10 cellular contexts compared by ENCODE assay signal in the genomic region with DNA sequence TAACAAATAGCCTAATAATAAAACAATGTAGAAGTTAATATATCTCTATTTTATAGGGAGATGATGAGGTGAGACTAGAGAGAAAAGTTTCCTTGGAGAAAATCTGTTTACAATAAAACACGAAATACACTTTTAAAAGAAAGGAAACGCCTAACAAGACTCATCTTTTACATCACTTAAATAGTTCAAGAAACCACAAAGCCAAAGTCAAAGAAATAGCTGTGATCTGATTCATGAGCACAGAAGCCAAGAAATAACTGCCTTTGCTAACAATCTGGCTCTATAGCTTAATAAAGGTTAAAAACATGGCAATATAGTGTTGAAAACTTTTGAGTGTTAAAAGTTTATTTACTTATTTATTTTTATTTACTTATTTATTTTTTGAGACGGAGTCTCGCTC.
DNase-seq lines count a peak whose midpoint lies in the region; ATAC-seq, FAIRE-seq and TF ChIP-seq lines count a peak whose summit lies in the region.
"Had no signal": no experiment of that assay in that cellular context is flagged by ENCODE, and none has a peak within 500 bp of the region (broad histone marks: within the 10 kb centered on the region; RNA-seq: fewer than 3 reads in every experiment).

No MANE protein-coding gene starts in this region.

- H3K4me3 ChIP-seq in A549 (peak overlapping the region; percentile 39; the same call in 2 of the 3 replicates), HCT116 (replicated peaks in 1 of 2; ENCODE audit: low read depth in 1 of 2, low read length in 2 of 2) (peak overlapping the region in 1 of 2 experiments; percentile 56; a peak in 1 of 4 replicates), ascending aorta (peak overlapping the region; percentile 15 to 52)
- H3K4me3 ChIP-seq: neural progenitor cell, testis had no signal

- no peaks in the 10 kb centered on the region for H3K36me3 ChIP-seq in HCT116 (ENCODE audit: control insufficient read depth in 1 of 2, insufficient read depth in 2 of 2, low read length in 2 of 2)
- peaks cover 0 to 2% of the 10 kb centered on the region in 2 donors for H3K36me3 ChIP-seq in ascending aorta
- H3K36me3 ChIP-seq: neural progenitor cell had no signal

- H3K9me2 ChIP-seq in HCT116 (ENCODE audit: insufficient read depth), result no peaks in the 10 kb centered on the region

- DNase-seq in A549 (ENCODE audit: low read depth in 1 of 2, low spot score in 1 of 2), result peak in 1 of 2 experiments; percentile 71
- peak; percentile 74 for DNase-seq in HCT116 (ENCODE audit: low read depth, low spot score)
- no peak for DNase-seq in ascending aorta (ENCODE audit: low spot score in 2 of 2)
- peak; percentile 93 for DNase-seq in kidney tubule cell (ENCODE audit: low spot score)
- DNase-seq in nephron progenitor cell, result no peak
- DNase-seq in NCI-H524 treated with DMSO at 0.1 percent for 48 hours (lab: John Stamatoyannopoulos, UW), result no peak
- no peak for DNase-seq in T-helper 9 cell
- DNase-seq: testis had no signal

- TF ChIP-seq EP300 in A549 (IDR thresholded peaks at IDR 0.05), result no peak

- TF ChIP-seq POLR2A in A549 (IDR thresholded peaks at IDR 0.05; ENCODE audit: low read length) (no peak), HCT116 (IDR thresholded peaks at IDR 0.05; ENCODE audit: borderline replicate concordance, extremely low read depth, insufficient read depth, insufficient read length) (no peak)

- no peaks in the 10 kb centered on the region for H3K9me3 ChIP-seq in A549
- no peaks in the 10 kb centered on the region for H3K9me3 ChIP-seq in HCT116 (ENCODE audit: control insufficient read depth in 1 of 2, insufficient read depth in 1 of 2, low read depth in 1 of 2, low read length in 2 of 2)
- H3K9me3 ChIP-seq in ascending aorta, result no peaks in the 10 kb centered on the region
- H3K9me3 ChIP-seq: testis had no signal

- BruUV-seq in HCT116 (replicated peaks; lab: Mats Ljungman, UMichigan), result no TSS peak

- TF ChIP-seq RAD21 in A549 (conservative IDR thresholded peaks at IDR 0.05 in 1 of 2, IDR thresholded peaks at IDR 0.05 in 1 of 2) (no peak), HCT116 (IDR thresholded peaks at IDR 0.05; ENCODE audit: low read depth) (no peak)

- H3K9ac ChIP-seq in HCT116 (ENCODE audit: low read length), result peak overlapping the region; percentile 41
- H3K9ac ChIP-seq: neural progenitor cell had no signal

- peaks cover 17% of the 10 kb centered on the region for H3K4me1 Mint-ChIP-seq in nephron progenitor cell

- WGBS in A549 (ENCODE audit: missing lambda C conversion rate), result 38% methylated on average over 4 of the region's 4 CpGs

- RAD21 ChIA-PET in HCT116 (lab: Charles Lee; ENCODE audit: low non-redundant PET in 1 of 2, low total read pairs in 2 of 2, uncharacterized antibody in 2 of 2, unreplicated experiment in 2 of 2), result no interaction called here

- H3K27ac Mint-ChIP-seq in nephron progenitor cell, result no peak overlapping the region
- H3K27ac Mint-ChIP-seq: neural progenitor cell had no signal

- peaks cover 41% of the 10 kb centered on the region for H3K4me1 ChIP-seq in A549
- peaks cover 34 to 37% of the 10 kb centered on the region in 2 experiments for H3K4me1 ChIP-seq in HCT116 (ENCODE audit: control insufficient read depth in 1 of 2, insufficient read depth in 2 of 2, low read length in 2 of 2)
- peaks cover 2 to 7% of the 10 kb centered on the region in 2 donors for H3K4me1 ChIP-seq in ascending aorta
- H3K4me1 ChIP-seq: testis had no signal

- no peaks in the 10 kb centered on the region for H4K20me1 ChIP-seq in HCT116 (ENCODE audit: insufficient read depth)

- H2AFZ ChIP-seq in HCT116 (ENCODE audit: low read depth, low read length, poor library complexity, severe bottlenecking), result no peak overlapping the region
- H2AFZ ChIP-seq: neural progenitor cell had no signal

- no peak overlapping the region for H3K4me3 Mint-ChIP-seq in nephron progenitor cell
- H3K4me3 Mint-ChIP-seq: neural progenitor cell had no signal

- H3K27ac ChIP-seq in A549 (peak overlapping the region; percentile 59 to 82), HCT116 (ENCODE audit: low read depth, low read length) (peak overlapping the region; percentile 71; the same call in 1 of the 2 replicates), ascending aorta (peak overlapping the region; percentile 56 to 77)
- H3K27ac ChIP-seq: neural progenitor cell had no signal

- peaks cover 4% of the 10 kb centered on the region for H3K27me3 Mint-ChIP-seq in nephron progenitor cell (ENCODE audit: low read depth, poor library complexity)

- CTCF ChIA-PET in A549 (lab: Yijun Ruan, JAX), result interaction anchor here (2.6 kb wide), 1 partner anchor 22 kb away, joined by 15 read pairs; no protein-coding TSS in a partner anchor
- CTCF ChIA-PET in HCT116 (lab: Charles Lee), result no interaction called here

- POLR2A ChIA-PET in A549 (lab: Yijun Ruan, JAX), result interaction anchor here (0.6 to 1.2 kb wide), 3 partner anchors 16 to 23 kb away, joined by 3 read pairs; no protein-coding TSS in a partner anchor
- POLR2A ChIA-PET in HCT116 (lab: Charles Lee), result no interaction called here

- H3K79me2 ChIP-seq in HCT116 (ENCODE audit: insufficient read depth, low read length), result peaks cover 49% of the 10 kb centered on the region

- H3K27me3 ChIP-seq in HCT116 (ENCODE audit: insufficient read depth, low read length) (no peaks in the 10 kb centered on the region), ascending aorta (no peaks in the 10 kb centered on the region)
- H3K27me3 ChIP-seq: neural progenitor cell, testis had no signal

- peak; percentile 18 for FAIRE-seq in A549 (lab: Jason Lieb, UNC)

- H3K4me2 ChIP-seq in A549 (peak overlapping the region; percentile 72), HCT116 (ENCODE audit: low read length) (peak overlapping the region; percentile 81)
- H3K4me2 ChIP-seq: neural progenitor cell had no signal

- TF ChIP-seq CTCF in A549 (IDR thresholded peaks at IDR 0.05), result no peak
- no peak for TF ChIP-seq CTCF in HCT116 (IDR thresholded peaks at IDR 0.05 in 2 of 3, conservative IDR thresholded peaks at IDR 0.05 in 1 of 3; ENCODE audit: borderline replicate concordance in 1 of 3, insufficient read depth in 1 of 3, low read depth in 2 of 3, low read length in 2 of 3)
- TF ChIP-seq CTCF in ascending aorta (IDR thresholded peaks at IDR 0.05), result no peak
- no peak for TF ChIP-seq CTCF in nephron progenitor cell (IDR thresholded peaks at IDR 0.05)

- peaks cover 28% of the 10 kb centered on the region for H3K9me3 Mint-ChIP-seq in nephron progenitor cell

- ATAC-seq in A549 (peak; percentile 64 to 78; a peak in 5 of 6 replicates), HCT116 (peak; percentile 71), GM19455 (IDR thresholded peaks at IDR 0.05; ENCODE audit: unreplicated experiment) (no peak)

- intact Hi-C loops in HCT116 (cut with micrococcal nuclease) (loop anchor here (1.0 kb wide), 1 partner anchor 14 kb away; no protein-coding TSS in a partner anchor), ascending aorta (cut with DNase I) (loop anchor here (5.0 kb wide), 1 partner anchor 34 kb away; no protein-coding TSS in a partner anchor)

- peaks cover 67% of the 10 kb centered on the region for H3K36me3 Mint-ChIP-seq in nephron progenitor cell (ENCODE audit: low read depth)

TF ChIP-seq in A549, 52 proteins besides CTCF, POLR2A, EP300 and RAD21:
- TF ChIP-seq GATA3 (IDR thresholded peaks at IDR 0.05; ENCODE audit: borderline replicate concordance), result peak; percentile 27; the same call in 1 of the 2 replicates
- no peak for TF ChIP-seq CHD2 (IDR thresholded peaks at IDR 0.05; ENCODE audit: low read length, partially characterized antibody)
- no peak for TF ChIP-seq NR3C1 (IDR thresholded peaks at IDR 0.05)
- TF ChIP-seq RCOR1 (IDR thresholded peaks at IDR 0.05; ENCODE audit: low read depth, low read length), result no peak
- no peak for TF ChIP-seq EHMT2 (IDR thresholded peaks at IDR 0.05; ENCODE audit: low read depth)
- TF ChIP-seq FOSL2 (IDR thresholded peaks at IDR 0.05), result peak; percentile 53; the same call in 1 of the 2 replicates
- TF ChIP-seq FOSL2 (CRISPR knock-in tag; IDR thresholded peaks at IDR 0.05), result peak; percentile 64
- TF ChIP-seq, protein P1, sequence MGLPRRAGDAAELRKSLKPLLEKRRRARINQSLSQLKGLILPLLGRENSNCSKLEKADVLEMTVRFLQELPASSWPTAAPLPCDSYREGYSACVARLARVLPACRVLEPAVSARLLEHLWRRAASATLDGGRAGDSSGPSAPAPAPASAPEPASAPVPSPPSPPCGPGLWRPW (IDR thresholded peaks at IDR 0.05), result no peak
- TF ChIP-seq JUNB (IDR thresholded peaks at IDR 0.05), result peak; percentile 44
- peak in 1 of 2 experiments; percentile 19; a peak in 1 of 4 replicates for TF ChIP-seq CEBPB (IDR thresholded peaks at IDR 0.05)
- TF ChIP-seq FOSB (CRISPR knock-in tag; IDR thresholded peaks at IDR 0.05), result no peak

TF ChIP-seq in HCT116, 20 proteins besides CTCF, POLR2A, EP300 and RAD21:
- TF ChIP-seq SP1 (IDR thresholded peaks at IDR 0.05; ENCODE audit: low read depth), result peak; percentile 15; the same call in 1 of the 2 replicates
- TF ChIP-seq FOSL1 (IDR thresholded peaks at IDR 0.05; ENCODE audit: low read depth), result peak; percentile 73
- peak; percentile 32; the same call in 1 of the 2 replicates for TF ChIP-seq SRF (IDR thresholded peaks at IDR 0.05; ENCODE audit: low read depth)
- no peak for TF ChIP-seq EZH2phosphoT487 (IDR thresholded peaks at IDR 0.05; ENCODE audit: borderline replicate concordance)
- peak; percentile 56 for TF ChIP-seq JUND (IDR thresholded peaks at IDR 0.05)
- TF ChIP-seq CEBPB (IDR thresholded peaks at IDR 0.05; ENCODE audit: low read depth), result peak; percentile 52; the same call in 1 of the 2 replicates
- no peak for TF ChIP-seq ELF1 (IDR thresholded peaks at IDR 0.05; ENCODE audit: borderline replicate concordance, low read depth)
- TF ChIP-seq SIN3A (IDR thresholded peaks at IDR 0.05; ENCODE audit: low read depth), result 0 out of 2 replicates have a peak, but pooled peaks have one; percentile 14

Comparison
In these comparisons a context has a peak if more than half of its experiments do, and no peak if none do; other contexts are left out.
1. DNase-seq: peak in HCT116 (single experiment) and kidney tubule cell (single experiment); none in ascending aorta (0 of 2), nephron progenitor cell (single experiment), NCI-H524 treated with DMSO at 0.1 percent for 48 hours (single experiment) and T-helper 9 cell (single experiment).
2. Peak in every context shown above with its lines, with median percentiles within 50 percentile points of each other: H3K27ac ChIP-seq.